8 cellular contexts compared by ENCODE assay signal in the genomic region with DNA sequence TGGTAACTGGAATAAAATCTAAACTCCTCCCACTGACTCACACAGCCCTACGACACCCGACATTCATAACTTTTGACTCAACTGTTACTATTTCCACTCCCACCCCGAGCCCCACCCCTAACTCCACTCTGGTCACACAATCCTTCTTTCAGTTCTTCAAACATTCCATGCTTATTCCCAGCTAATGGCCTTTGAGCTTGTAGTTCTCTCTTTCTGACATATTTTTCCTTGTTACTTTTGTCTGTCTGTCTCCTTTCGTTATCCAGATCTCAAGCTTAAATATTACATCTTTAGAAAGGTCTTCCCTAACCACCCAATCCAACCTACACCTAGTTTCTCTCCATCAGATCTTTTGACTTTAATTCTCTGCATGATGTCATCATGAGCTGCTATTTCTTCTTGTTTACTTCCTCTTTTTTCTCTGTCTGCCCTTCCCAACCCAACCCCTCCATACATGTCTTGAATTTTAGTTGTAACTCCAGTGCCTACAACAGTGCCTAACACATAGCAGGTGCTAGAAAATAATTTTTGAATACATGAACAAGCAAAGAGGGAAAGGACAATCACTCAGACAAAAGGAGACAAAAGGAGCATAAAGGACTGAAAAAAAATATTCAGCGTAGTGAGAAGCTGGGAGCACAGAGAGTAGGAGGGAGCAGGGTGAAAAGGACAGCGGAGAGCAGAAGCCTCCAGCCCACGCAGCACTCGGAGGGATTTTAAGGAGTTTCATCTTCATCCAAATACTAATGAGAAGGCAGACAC.
DNase-seq lines count a peak whose midpoint lies in the region; ATAC-seq and TF ChIP-seq lines count a peak whose summit lies in the region.

No MANE protein-coding gene starts in this region.

- H3K4me2 ChIP-seq in DND-41 (ENCODE audit: insufficient read depth, low read length) = no peak overlapping the region

- H4K20me1 ChIP-seq in DND-41 (ENCODE audit: insufficient read depth, low read length) = no peaks in the 10 kb centered on the region

- WGBS in heart left ventricle, 4 donors = 55 to 66% (median 60%) methylated on average over 8 of the region's 8 CpGs
- 45% methylated on average over 8 of the region's 8 CpGs for WGBS in suprapubic skin

- H3K4me1 Mint-ChIP-seq in Caco-2 (ENCODE audit: low read depth, unreplicated experiment) = no peaks in the 10 kb centered on the region

- H3K36me3 ChIP-seq in DND-41 (ENCODE audit: insufficient read depth, low read length) (no peaks in the 10 kb centered on the region), heart left ventricle (no peaks in the 10 kb centered on the region), suprapubic skin (no peaks in the 10 kb centered on the region), Caco-2 (ENCODE audit: control insufficient read depth, insufficient read depth, low read length) (no peaks in the 10 kb centered on the region)

- H3K9ac ChIP-seq in DND-41 (ENCODE audit: low read depth, low read length) = no peak overlapping the region

- H3K27me3 Mint-ChIP-seq in Caco-2 (ENCODE audit: insufficient read depth, unreplicated experiment) = peaks cover 4% of the 10 kb centered on the region

- H3K9me3 ChIP-seq in DND-41 (ENCODE audit: insufficient read depth, low read length, severe bottlenecking) (no peaks in the 10 kb centered on the region), heart left ventricle (no peaks in the 10 kb centered on the region), suprapubic skin (no peaks in the 10 kb centered on the region), Caco-2 (no peaks in the 10 kb centered on the region)

- no peaks in the 10 kb centered on the region for H3K36me3 Mint-ChIP-seq in Caco-2 (ENCODE audit: insufficient read depth, unreplicated experiment)

- no peaks in the 10 kb centered on the region for H3K9me3 Mint-ChIP-seq in Caco-2 (ENCODE audit: unreplicated experiment)

- CTCF ChIA-PET in Caco-2 (lab: Charles Lee) = interaction anchor here (0.6 kb wide), 1 partner anchor 26 kb away, joined by 3 read pairs; no protein-coding TSS in a partner anchor

- no peak for TF ChIP-seq POLR2A in heart left ventricle (IDR thresholded peaks at IDR 0.05)
- TF ChIP-seq POLR2A in suprapubic skin (IDR thresholded peaks at IDR 0.05) = no peak

- no peak overlapping the region for H2AFZ ChIP-seq in DND-41 (ENCODE audit: low read depth, low read length)

- no peak overlapping the region for H3K4me3 Mint-ChIP-seq in Caco-2 (ENCODE audit: unreplicated experiment)

- intact Hi-C loops in heart left ventricle (cut with DNase I) (no loop called here), Caco-2 (cut with micrococcal nuclease; ENCODE audit: unreplicated experiment) (no loop called here)

- DNase-seq in DND-41 (no peak), SKM-1 treated with dmso at 0.1 percent for 144 hours (lab: John Stamatoyannopoulos, UW; ENCODE audit: unreplicated experiment) (peak; percentile 64), heart left ventricle (peak in 1 of 5 donors; percentile 46), suprapubic skin (ENCODE audit: low spot score in 2 of 2) (no peak), Caco-2 (no peak), NCI-H1436 treated with DMSO at 0.1 percent for 48 hours (lab: John Stamatoyannopoulos, UW) (no peak)
- no peak for DNase-seq in activated CD8-positive, alpha-beta memory T cell treated with anti-CD3 and anti-CD28 coated beads, Interleukin-2, amount 50 U/mL, for 4 hours

- ATAC-seq in DND-41 (ENCODE audit: insufficient read depth, low read depth) = no peak
- peak; percentile 17 for ATAC-seq in HG02884 (IDR thresholded peaks at IDR 0.05; ENCODE audit: unreplicated experiment)
- ATAC-seq in heart left ventricle = peak; percentile 29 to 86 (median 69)

- H3K27ac ChIP-seq in DND-41 (ENCODE audit: low read length) (peak overlapping the region; percentile 34; the same call in 1 of the 2 replicates), heart left ventricle (peak overlapping the region; percentile 55 to 94 (median 78)), suprapubic skin (peak overlapping the region; percentile 84)

- H3K79me2 ChIP-seq in DND-41 (ENCODE audit: insufficient read depth, low read length) = no peaks in the 10 kb centered on the region

- no TSS peak for BruUV-seq in Caco-2 (replicated peaks; lab: Mats Ljungman, UMichigan)

- H3K4me3 ChIP-seq in DND-41 (ENCODE audit: low read depth in 1 of 2, low read length in 2 of 2) (no peak overlapping the region), heart left ventricle (peak overlapping the region in 8 of 12 donors; percentile 34 to 53 (median 40)), suprapubic skin (peak overlapping the region; percentile 25), Caco-2 (ENCODE audit: low read depth, low read length) (no peak overlapping the region)

- TF ChIP-seq EP300 in suprapubic skin (IDR thresholded peaks at IDR 0.05) = no peak

- no peak overlapping the region for H3K27ac Mint-ChIP-seq in Caco-2 (ENCODE audit: unreplicated experiment)

- H3K27me3 ChIP-seq in DND-41 (ENCODE audit: insufficient read depth, low read length, poor library complexity) = peaks cover 3% of the 10 kb centered on the region
- H3K27me3 ChIP-seq in heart left ventricle = peaks cover 0 to 5% (median 0%) of the 10 kb centered on the region in 9 donors
- no peaks in the 10 kb centered on the region for H3K27me3 ChIP-seq in suprapubic skin
- H3K27me3 ChIP-seq in Caco-2 (replicated peaks; ENCODE audit: control insufficient read depth, insufficient read depth, low read length) = no peaks in the 10 kb centered on the region

- no peak for TF ChIP-seq CTCF in DND-41 (IDR thresholded peaks at IDR 0.05; ENCODE audit: borderline replicate concordance, extremely low read depth, low read length, poor library complexity, severe bottlenecking)
- TF ChIP-seq CTCF in heart left ventricle (IDR thresholded peaks at IDR 0.05) = no peak
- TF ChIP-seq CTCF in suprapubic skin (IDR thresholded peaks at IDR 0.05) = no peak
- TF ChIP-seq CTCF in Caco-2 (IDR thresholded peaks at IDR 0.05; ENCODE audit: insufficient read depth in 1 of 2, low read depth in 1 of 2, low read length in 1 of 2, severe bottlenecking in 1 of 2, unreplicated experiment in 1 of 2) = no peak

- peaks cover 19% of the 10 kb centered on the region for H3K4me1 ChIP-seq in DND-41 (ENCODE audit: insufficient read depth, low read length)
- H3K4me1 ChIP-seq in heart left ventricle = peaks cover 0 to 20% (median 0%) of the 10 kb centered on the region in 12 donors
- H3K4me1 ChIP-seq in suprapubic skin = peaks cover 11% of the 10 kb centered on the region
- H3K4me1 ChIP-seq in Caco-2 = no peaks in the 10 kb centered on the region

- POLR2A ChIA-PET in Caco-2 (lab: Charles Lee) = no interaction called here

Comparison
In these comparisons a context has a peak if more than half of its experiments do, and no peak if none do; other contexts are left out.
1. H3K27ac ChIP-seq: peak in every context shown above with its lines; median percentile 84 in suprapubic skin; 78 in heart left ventricle; 34 in DND-41.
2. H3K4me3 ChIP-seq: peak in heart left ventricle (8 of 12) and suprapubic skin (single experiment); none in DND-41 (0 of 2) and Caco-2 (single experiment).